Comparison of ENCODE assay signal across 8 cellular contexts in the genomic region with DNA sequence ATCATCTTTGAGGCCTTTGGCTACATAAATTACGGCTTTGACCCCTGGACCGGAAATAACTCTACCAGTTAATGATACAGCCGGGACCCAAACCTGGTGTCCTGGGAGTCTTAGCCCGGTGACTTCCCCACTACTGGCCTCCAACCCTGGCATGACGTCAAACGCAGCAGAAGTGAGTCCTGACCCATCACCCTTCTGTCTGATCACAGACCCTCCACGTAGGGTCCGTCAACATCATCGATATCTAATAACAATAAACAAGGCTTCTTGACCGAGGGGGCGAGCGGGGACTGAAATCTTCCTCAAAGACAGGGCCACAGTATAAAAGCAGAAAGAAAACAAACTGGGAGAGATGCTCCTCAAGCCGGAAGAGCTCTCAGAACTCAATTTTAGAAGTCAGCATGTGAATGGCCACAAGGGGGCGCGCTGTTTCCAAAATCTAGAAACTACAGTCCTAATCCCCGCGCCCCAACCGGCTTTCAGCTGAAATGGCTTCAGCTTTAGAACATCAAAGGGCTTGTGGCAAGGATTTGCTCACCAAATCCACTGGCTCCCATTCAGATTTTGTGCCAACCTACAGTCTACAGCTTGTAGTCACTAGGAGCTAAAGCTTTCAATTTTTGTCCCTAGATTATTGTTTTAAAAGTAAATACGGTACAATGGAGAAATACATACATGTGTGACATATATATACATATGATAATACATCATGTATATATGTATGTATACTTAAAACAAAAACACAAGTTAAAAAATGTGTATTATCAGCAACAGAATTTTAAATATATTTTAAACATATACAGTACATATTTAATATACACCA. TPM values are rescaled to one million over a fixed set of nuclear protein-coding genes. Genes with fewer than 3 reads are reported as not detected.
DNase-seq lines count a peak whose midpoint lies in the region; ATAC-seq and TF ChIP-seq lines count a peak whose summit lies in the region.

No MANE protein-coding gene starts in this region.

- no peak overlapping the region for H3K27ac ChIP-seq in C4-2B
- H3K27ac ChIP-seq in OCI-LY1 (ENCODE audit: low read depth, low read length, poor library complexity, severe bottlenecking), result no peak overlapping the region

- peak; percentile 96 for DNase-seq in Jurkat, Clone E6-1 (ENCODE audit: low read depth, low spot score)
- peak; percentile 86 for DNase-seq in activated CD8-positive, alpha-beta memory T cell treated with anti-CD3 and anti-CD28 coated beads, Interleukin-2, amount 50 U/mL, for 24 hours (ENCODE audit: extremely low read depth)
- DNase-seq in epithelial cell of esophagus (ENCODE audit: low read depth) (peak; percentile 91), myocyte (ENCODE audit: low read depth) (peak; percentile 97)
- DNase-seq in stimulated activated CD8-positive, alpha-beta memory T cell treated with anti-CD3 and anti-CD28 coated beads, Interleukin-7, amount 100 ng/mL, for 1 hour (ENCODE audit: low read depth in 2 of 2), result peak; percentile 90 to 95

- peak overlapping the region; percentile 61 for H3K4me2 ChIP-seq in OCI-LY1 (ENCODE audit: low read length)

- TF ChIP-seq CTCF in C4-2B (conservative IDR thresholded peaks at IDR 0.05) (peak; percentile 84), OCI-LY1 (IDR thresholded peaks at IDR 0.05; ENCODE audit: low read length) (peak; percentile 86), epithelial cell of esophagus (IDR thresholded peaks at IDR 0.05; ENCODE audit: insufficient read depth, low read depth, low read length, missing control alignments) (peak; percentile 79)

- no peaks in the 10 kb centered on the region for H3K79me2 ChIP-seq in OCI-LY1 (ENCODE audit: insufficient read depth, low read length)

- peaks cover 8% of the 10 kb centered on the region for H3F3A ChIP-seq in OCI-LY1 (ENCODE audit: insufficient read depth, low read length)

- H3K4me1 ChIP-seq in OCI-LY1 (ENCODE audit: insufficient read depth, low read length, severe bottlenecking), result peaks cover 50% of the 10 kb centered on the region

- no peak overlapping the region for H3K9ac ChIP-seq in OCI-LY1 (ENCODE audit: low read length)

- no peak overlapping the region for H3K4me3 ChIP-seq in Jurkat, Clone E6-1 (ENCODE audit: low read length)
- H3K4me3 ChIP-seq in OCI-LY1 (ENCODE audit: low read depth, low read length, poor library complexity, severe bottlenecking) (peak overlapping the region; percentile 24), epithelial cell of esophagus (ENCODE audit: low read length) (no peak overlapping the region)

- peak; percentile 32 for ATAC-seq in GM21367 (IDR thresholded peaks at IDR 0.05; ENCODE audit: unreplicated experiment)

- no peaks in the 10 kb centered on the region for H3K9me2 ChIP-seq in OCI-LY1 (ENCODE audit: low read depth, low read length)

- H3K9me3 ChIP-seq in OCI-LY1 (ENCODE audit: low read length), result no peaks in the 10 kb centered on the region

- no peaks in the 10 kb centered on the region for H3K36me3 ChIP-seq in OCI-LY1 (ENCODE audit: insufficient read depth, low read length)

- no peaks in the 10 kb centered on the region for H3K27me3 ChIP-seq in OCI-LY1 (ENCODE audit: insufficient read depth, low read length)

- no peaks in the 10 kb centered on the region for H4K20me1 ChIP-seq in OCI-LY1 (ENCODE audit: insufficient read depth, low read length)

- H2AFZ ChIP-seq in OCI-LY1 (ENCODE audit: low read length), result peak overlapping the region; percentile 91

RNA-seq across cellular contexts. Expression of a gene that starts 46.4 kb away (rescaled TPM):
- polyA plus RNA-seq in Jurkat, Clone E6-1 (2012; ENCODE audit: insufficient read depth, insufficient read length), result not detected
- not detected in 2 replicates for total RNA-seq in myocyte
- polyA plus RNA-seq in myocyte (2012), result not detected
